In the genomic region with DNA sequence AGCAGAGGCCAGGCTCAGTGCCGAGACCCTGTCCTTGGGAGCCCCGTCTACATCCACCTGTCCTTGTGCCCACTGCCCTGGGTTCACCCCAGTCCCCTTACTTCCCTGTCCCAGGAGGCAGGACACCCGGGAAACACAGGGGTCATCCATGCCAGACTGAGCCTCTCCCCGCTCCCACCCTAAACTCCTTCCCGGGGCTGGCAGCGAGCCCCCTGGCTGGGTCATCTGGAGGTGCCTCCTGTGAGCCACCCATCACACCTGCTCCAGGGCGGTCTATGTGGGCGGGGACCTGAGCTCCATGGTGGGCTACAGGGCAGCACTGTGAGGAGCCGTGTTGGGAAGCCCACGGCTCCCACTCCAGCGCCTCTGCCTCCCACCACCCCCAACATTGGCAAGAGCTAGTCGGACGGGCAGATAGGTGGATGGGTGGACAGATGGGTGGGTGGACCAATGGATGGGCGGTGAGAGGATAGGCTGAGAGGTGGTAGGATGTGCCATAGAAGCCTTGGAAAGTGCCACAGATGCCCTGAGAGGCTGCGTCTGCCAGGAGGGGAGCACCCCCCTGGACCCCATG, we compare ENCODE assay signal across 20 cellular contexts. TPM values are rescaled to one million over a fixed set of nuclear protein-coding genes. Genes with fewer than 3 reads are reported as not detected.
A peak's percentile ranks its signal among the peaks of the same experiment; 100 is the strongest.
DNase-seq lines count a peak whose midpoint lies in the region; ATAC-seq and TF ChIP-seq lines count a peak whose summit lies in the region.
"Had no signal": no experiment of that assay in that cellular context is flagged by ENCODE, and none has a peak within 500 bp of the region (broad histone marks: within the 10 kb centered on the region; RNA-seq: fewer than 3 reads in every experiment).

No MANE protein-coding gene starts in this region.

- no peak for TF ChIP-seq EP300 in esophagus muscularis mucosa (IDR thresholded peaks at IDR 0.05)

- no peak for DNase-seq in PC-3
- DNase-seq in esophagus muscularis mucosa (ENCODE audit: extremely low spot score): no peak
- DNase-seq in right lobe of liver: no peak
- no peak for DNase-seq in ureter (ENCODE audit: low spot score)
- DNase-seq in HCEC 1CT: no peak
- DNase-seq: activated CD4-positive, alpha-beta T cell treated with anti-CD3 and anti-CD28 coated beads for 1 hour; activated naive CD4-positive, alpha-beta T cell treated with Interleukin-2 at 50 U/mL for 16 hours; activated T-cell treated with anti-CD3 and anti-CD28 coated beads, Interleukin-2, amount 50 U/mL, for 4 hours; amniotic stem cell; DND-41; mesendoderm; MV-4-11; naive thymus-derived CD4-positive, alpha-beta T cell; NCI-H187; SHP77; T-cell had no signal

- H4K20me1 ChIP-seq in PC-3 (ENCODE audit: low read length): no peaks in the 10 kb centered on the region

- CTCF ChIA-PET in PC-3 (lab: Charles Lee): no interaction called here

- H3K27me3 ChIP-seq in PC-3 (ENCODE audit: low read length) (no peaks in the 10 kb centered on the region), esophagus muscularis mucosa (no peaks in the 10 kb centered on the region), right lobe of liver (no peaks in the 10 kb centered on the region), stomach smooth muscle (ENCODE audit: control insufficient read depth in 1 of 2, insufficient read depth in 2 of 2, low read length in 2 of 2) (no peaks in the 10 kb centered on the region)
- H3K27me3 ChIP-seq: testis had no signal

- intact Hi-C loops in PC-3 (cut with micrococcal nuclease): no loop called here
- intact Hi-C loops in esophagus muscularis mucosa (cut with DNase I): loop anchor here (5.0 kb wide), 2 partner anchors 39 to 154 kb away; no protein-coding TSS in a partner anchor
- intact Hi-C loops in right lobe of liver (cut with DNase I): no loop called here

- POLR2A ChIA-PET in PC-3 (lab: Charles Lee; ENCODE audit: unreplicated experiment): no interaction called here

- 80% methylated on average over 10 of the region's 15 CpGs for WGBS in esophagus muscularis mucosa
- WGBS in right lobe of liver (ENCODE audit: insufficient coverage, low coverage, low lambda C conversion rate, missing lambda C conversion rate): 100% methylated on average over 2 of the region's 15 CpGs

- no peaks in the 10 kb centered on the region for H3K79me2 ChIP-seq in PC-3 (ENCODE audit: low read length)

- BruUV-seq in PC-3 (replicated peaks; lab: Mats Ljungman, UMichigan): no TSS peak

- H3K9ac ChIP-seq in PC-3 (ENCODE audit: low read length): no peak overlapping the region
- H3K9ac ChIP-seq in stomach smooth muscle (ENCODE audit: low read length in 2 of 2): peak overlapping the region in 1 of 2 donors; percentile 47
- H3K9ac ChIP-seq: KMS-11 had no signal

- no peak for TF ChIP-seq POLR2A in esophagus muscularis mucosa (IDR thresholded peaks at IDR 0.05; ENCODE audit: low read depth)
- no peak for TF ChIP-seq POLR2A in right lobe of liver (IDR thresholded peaks at IDR 0.05)

- TF ChIP-seq CTCF in PC-3 (conservative IDR thresholded peaks at IDR 0.05; ENCODE audit: low read depth, low read length) (no peak), esophagus muscularis mucosa (IDR thresholded peaks at IDR 0.05) (no peak), right lobe of liver (IDR thresholded peaks at IDR 0.05) (no peak)

- H3K4me3 ChIP-seq in PC-3 (ENCODE audit: low read length): no peak overlapping the region
- no peak overlapping the region for H3K4me3 ChIP-seq in esophagus muscularis mucosa
- no peak overlapping the region for H3K4me3 ChIP-seq in right lobe of liver
- H3K4me3 ChIP-seq in stomach smooth muscle (ENCODE audit: low read length in 2 of 2): peak overlapping the region; percentile 13 to 54
- H3K4me3 ChIP-seq: testis had no signal

- H3F3A ChIP-seq in PC-3 (ENCODE audit: low read length, unreplicated experiment): no peaks in the 10 kb centered on the region

- no peak overlapping the region for H2AFZ ChIP-seq in PC-3 (ENCODE audit: low read length)

- H3K4me1 ChIP-seq in PC-3 (ENCODE audit: insufficient read depth, low read length) (no peaks in the 10 kb centered on the region), esophagus muscularis mucosa (peaks cover 20 to 25% (median 24%) of the 10 kb centered on the region in 4 donors), right lobe of liver (peaks cover 0 to 38% (median 16%) of the 10 kb centered on the region in 4 donors), stomach smooth muscle (ENCODE audit: control insufficient read depth, insufficient read depth, low read length) (peaks cover 24% of the 10 kb centered on the region)

- H3K9me3 ChIP-seq in PC-3 (ENCODE audit: low read length) (no peaks in the 10 kb centered on the region), esophagus muscularis mucosa (no peaks in the 10 kb centered on the region), right lobe of liver (no peaks in the 10 kb centered on the region), stomach smooth muscle (ENCODE audit: control insufficient read depth in 2 of 2, low read length in 2 of 2) (no peaks in the 10 kb centered on the region)
- H3K9me3 ChIP-seq: testis had no signal

- H3K27ac ChIP-seq in PC-3 (ENCODE audit: low read length) (no peak overlapping the region), esophagus muscularis mucosa (replicated peaks in 1 of 4) (peak overlapping the region; percentile 69 to 79 (median 76)), right lobe of liver (peak overlapping the region in 2 of 3 donors; percentile 61 to 81), stomach smooth muscle (ENCODE audit: low read length) (peak overlapping the region; percentile 69)
- H3K27ac ChIP-seq: KMS-11, testis had no signal

- 0 out of 2 replicates have a peak overlapping the region, but pooled peaks have one; percentile 39 for H3K4me2 ChIP-seq in PC-3 (ENCODE audit: low read length)
- H3K4me2 ChIP-seq: KMS-11 had no signal

- no peak for ATAC-seq in PC-3
- ATAC-seq in right lobe of liver: peak in 3 of 4 donors; percentile 3 to 8 (median 6)
- ATAC-seq in HG03135 (IDR thresholded peaks at IDR 0.05; ENCODE audit: unreplicated experiment): no peak
- ATAC-seq: activated T-cell treated with anti-CD3 and anti-CD28 coated beads, Interleukin-2, amount 50 U/mL, for 4 hours; naive thymus-derived CD4-positive, alpha-beta T cell; T-cell had no signal

- H3K9me2 ChIP-seq in PC-3 (replicated peaks; ENCODE audit: low read length): no peaks in the 10 kb centered on the region

- H3K36me3 ChIP-seq in PC-3 (ENCODE audit: low read depth, low read length) (no peaks in the 10 kb centered on the region), esophagus muscularis mucosa (no peaks in the 10 kb centered on the region), right lobe of liver (no peaks in the 10 kb centered on the region), stomach smooth muscle (ENCODE audit: control insufficient read depth in 2 of 2, insufficient read depth in 2 of 2, low read length in 2 of 2) (no peaks in the 10 kb centered on the region)

RNA-seq across cellular contexts. Expression of gene RXRA, which starts 42.5 kb away (rescaled TPM):
- total RNA-seq in PC-3 (2014; rRNA removed) (17.5 and 23.3 TPM in 2 replicates), esophagus muscularis mucosa (10 to 100 TPM; 46.4 to 81.0 (median 63.7) TPM), right lobe of liver (100 to 1,000 TPM; 105 to 165 (median 131) TPM), ureter (173 TPM)

Comparison
In these comparisons a context has a peak if more than half of its experiments do, and no peak if none do; other contexts are left out.
1. ATAC-seq: peak in right lobe of liver (3 of 4); none in PC-3 (single experiment) and HG03135 (single experiment).
2. H3K4me3 ChIP-seq: peak in stomach smooth muscle (2 of 2); none in PC-3 (single experiment), esophagus muscularis mucosa (0 of 4) and right lobe of liver (0 of 3).